ENCODE assay signal across 16 cellular contexts in the genomic region with DNA sequence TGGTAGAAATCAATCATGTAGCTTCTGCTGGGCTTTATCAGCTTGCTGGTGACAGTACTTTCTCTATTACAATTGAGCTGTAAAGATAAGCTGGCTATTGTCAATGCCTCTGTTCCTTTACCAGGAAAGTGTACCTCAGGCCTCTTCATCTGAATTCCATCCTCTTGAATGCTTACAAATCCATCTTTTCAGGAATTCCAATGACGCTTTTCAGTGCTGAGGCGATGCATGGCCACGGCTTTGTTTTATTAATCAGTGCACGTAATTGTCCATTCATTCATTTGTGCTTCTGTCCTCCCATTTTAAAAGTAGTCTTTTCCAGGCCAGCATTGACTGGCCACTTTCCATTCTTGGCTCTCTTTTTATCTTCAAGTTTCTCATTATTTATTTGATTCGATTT.
"Had no signal": no experiment of that assay in that cellular context is flagged by ENCODE, and none has a peak within 500 bp of the region (broad histone marks: within the 10 kb centered on the region; RNA-seq: fewer than 3 reads in every experiment).

No MANE protein-coding gene starts in this region.

- ATAC-seq: activated naive CD8-positive, alpha-beta T cell treated with anti-CD3 and anti-CD28 coated beads, Interleukin-2, amount 50 U/mL, for 24 hours; left lung; natural killer cell treated with Interleukin-12 subunit alpha and Interleukin-12 subunit beta and Interleukin-15 and Interleukin-18, amount 100 ng/mL, for 72 hours; right cardiac atrium; stimulated activated naive CD8-positive, alpha-beta T cell treated with anti-CD3 and anti-CD28 coated beads, Interleukin-15, amount 100 ng/mL, for 72 hours; upper lobe of right lung had no signal

- H3K4me1 Mint-ChIP-seq: stimulated activated naive CD8-positive, alpha-beta T cell treated with anti-CD3 and anti-CD28 coated beads, Interleukin-15, amount 100 ng/mL, for 72 hours had no signal

- H3K9me3 Mint-ChIP-seq: activated naive CD4-positive, alpha-beta T cell treated with anti-CD3 and anti-CD28 coated beads for 36 hours; activated naive CD8-positive, alpha-beta T cell treated with anti-CD3 and anti-CD28 coated beads, Interleukin-2, amount 50 U/mL, for 24 hours; activated T-helper 2 cell treated with anti-CD3 and anti-CD28 coated beads, Interferon-gamma antibody, Interleukin-2, Interleukin-4, amounts not matched to agents 10 μg/mL and 5 μg/mL and 100 μg/mL, durations not matched to agents 14 hours and 24 hours and 36 hours; natural killer cell treated with Interleukin-12 subunit alpha and Interleukin-12 subunit beta and Interleukin-15 and Interleukin-18, amount 100 ng/mL, for 72 hours; stimulated activated naive CD8-positive, alpha-beta T cell treated with anti-CD3 and anti-CD28 coated beads, Interleukin-15, amount 100 ng/mL, for 72 hours had no signal

- H3K27me3 Mint-ChIP-seq: activated naive CD8-positive, alpha-beta T cell treated with anti-CD3 and anti-CD28 coated beads, Interleukin-2, amount 50 U/mL, for 24 hours; natural killer cell treated with Interleukin-12 subunit alpha and Interleukin-12 subunit beta and Interleukin-15 and Interleukin-18, amount 100 ng/mL, for 72 hours; progenitor cell of endocrine pancreas; stimulated activated naive CD8-positive, alpha-beta T cell treated with anti-CD3 and anti-CD28 coated beads, Interleukin-15, amount 100 ng/mL, for 72 hours had no signal

- H3K9me3 ChIP-seq: left lung, spleen, testis, upper lobe of right lung had no signal

- DNase-seq: activated CD4-positive, alpha-beta T cell treated with anti-CD3 and anti-CD28 coated beads for 1 hour; activated CD4-positive, alpha-beta T cell treated with anti-CD3 and anti-CD28 coated beads, Interleukin-2, amount 50 U/mL, for 4 hours; activated naive CD4-positive, alpha-beta T cell treated with anti-CD3 and anti-CD28 coated beads for 36 hours; activated naive CD8-positive, alpha-beta T cell treated with anti-CD3 and anti-CD28 coated beads, Interleukin-2, amount 50 U/mL, for 24 hours; aorta; left lung; mammary epithelial cell; right cardiac atrium; spleen; stimulated activated naive CD8-positive, alpha-beta T cell treated with anti-CD3 and anti-CD28 coated beads, Interleukin-15, amount 100 ng/mL, for 72 hours; T-helper 9 cell; testis; upper lobe of right lung had no signal

- H3K4me3 ChIP-seq: left lung, spleen, testis, upper lobe of right lung had no signal

- H3K36me3 ChIP-seq: left lung, spleen, upper lobe of right lung had no signal

- H3K4me1 ChIP-seq: left lung, testis, upper lobe of right lung had no signal

- H3K27ac Mint-ChIP-seq: activated naive CD4-positive, alpha-beta T cell treated with anti-CD3 and anti-CD28 coated beads for 36 hours; activated naive CD8-positive, alpha-beta T cell treated with anti-CD3 and anti-CD28 coated beads, Interleukin-2, amount 50 U/mL, for 24 hours; activated T-helper 2 cell treated with anti-CD3 and anti-CD28 coated beads, Interferon-gamma antibody, Interleukin-2, Interleukin-4, amounts not matched to agents 10 μg/mL and 5 μg/mL and 100 μg/mL, durations not matched to agents 14 hours and 24 hours and 36 hours; natural killer cell treated with Interleukin-12 subunit alpha and Interleukin-12 subunit beta and Interleukin-15 and Interleukin-18, amount 100 ng/mL, for 72 hours; progenitor cell of endocrine pancreas; stimulated activated naive CD8-positive, alpha-beta T cell treated with anti-CD3 and anti-CD28 coated beads, Interleukin-15, amount 100 ng/mL, for 72 hours had no signal

- H3K27me3 ChIP-seq: left lung, spleen, testis, upper lobe of right lung had no signal

- H3K4me3 Mint-ChIP-seq: activated naive CD4-positive, alpha-beta T cell treated with anti-CD3 and anti-CD28 coated beads for 36 hours; activated naive CD8-positive, alpha-beta T cell treated with anti-CD3 and anti-CD28 coated beads, Interleukin-2, amount 50 U/mL, for 24 hours; natural killer cell treated with Interleukin-12 subunit alpha and Interleukin-12 subunit beta and Interleukin-15 and Interleukin-18, amount 100 ng/mL, for 72 hours; stimulated activated naive CD8-positive, alpha-beta T cell treated with anti-CD3 and anti-CD28 coated beads, Interleukin-15, amount 100 ng/mL, for 72 hours had no signal

- H3K27ac ChIP-seq: left lung, spleen, testis, upper lobe of right lung had no signal

- H3K36me3 Mint-ChIP-seq: natural killer cell treated with Interleukin-12 subunit alpha and Interleukin-12 subunit beta and Interleukin-15 and Interleukin-18, amount 100 ng/mL, for 72 hours had no signal
